8 cellular contexts compared by ENCODE assay signal in genomic region chr10:80077869-80078447, GRCh38. TPM values are rescaled to one million over a fixed set of nuclear protein-coding genes. Genes with fewer than 3 reads are reported as not detected.
DNase-seq lines count a peak whose midpoint lies in the region; ATAC-seq and TF ChIP-seq lines count a peak whose summit lies in the region.

No MANE protein-coding gene starts in this region.

- peak overlapping the region; percentile 87 to 98 (median 96) for H3K4me3 Mint-ChIP-seq in naive B cell

- H3K27me3 ChIP-seq in BE2C = no peaks in the 10 kb centered on the region
- no peaks in the 10 kb centered on the region for H3K27me3 ChIP-seq in HUES48 (ENCODE audit: control insufficient read depth, insufficient read depth, low read length)

- ATAC-seq in naive B cell (ENCODE audit: low read depth in 2 of 2) = no peak
- no peak for ATAC-seq in HG03354 (IDR thresholded peaks at IDR 0.05; ENCODE audit: poor library complexity, severe bottlenecking, unreplicated experiment)

- peak overlapping the region; percentile 89 to 98 (median 96) for H3K27ac Mint-ChIP-seq in naive B cell

- H3K4me1 Mint-ChIP-seq in naive B cell = peaks cover 13 to 17% (median 16%) of the 10 kb centered on the region in 3 donors

- no peak for DNase-seq in BE2C
- no peak for DNase-seq in caudate nucleus (lab: John Stamatoyannopoulos, UW)
- no peak for DNase-seq in naive B cell
- no peak for DNase-seq in SHP77 (lab: John Stamatoyannopoulos, UW)
- no peak for DNase-seq in NCI-H128 (lab: John Stamatoyannopoulos, UW; ENCODE audit: unreplicated experiment)
- no peak for DNase-seq in cerebellum (ENCODE audit: low spot score)

- no peaks in the 10 kb centered on the region for H3K27me3 Mint-ChIP-seq in naive B cell

- H3K36me3 ChIP-seq in BE2C (no peaks in the 10 kb centered on the region), HUES48 (ENCODE audit: control insufficient read depth, insufficient read depth, low read length) (no peaks in the 10 kb centered on the region)

- H3K9me3 Mint-ChIP-seq in naive B cell = peaks cover 0 to 2% (median 0%) of the 10 kb centered on the region in 7 donors

- no peak for TF ChIP-seq CTCF in BE2C (IDR thresholded peaks at IDR 0.05; ENCODE audit: low read depth, low read length)

- H3K4me3 ChIP-seq in BE2C (ENCODE audit: low read depth, low read length) = peak overlapping the region; percentile 85
- H3K4me3 ChIP-seq in HUES48 (ENCODE audit: low read depth, low read length) = peak overlapping the region; percentile 93

- H3K9ac ChIP-seq in HUES48 (ENCODE audit: low read depth, low read length) = peak overlapping the region; percentile 87

- peak overlapping the region; percentile 98 for H3K27ac ChIP-seq in HUES48 (ENCODE audit: low read depth, low read length)
- H3K27ac ChIP-seq in caudate nucleus (ENCODE audit: low read depth, low read length) = peak overlapping the region; percentile 97

- H3K36me3 Mint-ChIP-seq in naive B cell = no peaks in the 10 kb centered on the region

- H3K9me3 ChIP-seq in BE2C = no peaks in the 10 kb centered on the region
- H3K9me3 ChIP-seq in HUES48 (ENCODE audit: control insufficient read depth, insufficient read depth, low read length) = no peaks in the 10 kb centered on the region

- H3K4me1 ChIP-seq in BE2C (no peaks in the 10 kb centered on the region), HUES48 (ENCODE audit: control insufficient read depth, insufficient read depth, low read length) (peaks cover 4% of the 10 kb centered on the region; the same call in 1 of the 2 replicates)

RNA-seq across cellular contexts. Expression of gene TMEM254, which starts 0.5 kb away (rescaled TPM):
- polyA plus RNA-seq in BE2C (2012; ENCODE audit: insufficient read depth, insufficient read length, low read depth) = 7.6 TPM
- 10 to 100 TPM; 26.2 to 46.5 (median 36.7) TPM for polyA plus RNA-seq in naive B cell (ENCODE audit: low read depth in 6 of 6)
- total RNA-seq in cerebellum = 12.5 TPM

RNA-seq across cellular contexts. Expression of gene PLAC9, which starts 54.6 kb away (rescaled TPM):
- polyA plus RNA-seq in BE2C (2012; ENCODE audit: insufficient read depth, insufficient read length, low read depth) = not detected
- not detected for polyA plus RNA-seq in naive B cell (ENCODE audit: low read depth in 6 of 6)
- 6.3 TPM for total RNA-seq in cerebellum
